In the genomic region with DNA sequence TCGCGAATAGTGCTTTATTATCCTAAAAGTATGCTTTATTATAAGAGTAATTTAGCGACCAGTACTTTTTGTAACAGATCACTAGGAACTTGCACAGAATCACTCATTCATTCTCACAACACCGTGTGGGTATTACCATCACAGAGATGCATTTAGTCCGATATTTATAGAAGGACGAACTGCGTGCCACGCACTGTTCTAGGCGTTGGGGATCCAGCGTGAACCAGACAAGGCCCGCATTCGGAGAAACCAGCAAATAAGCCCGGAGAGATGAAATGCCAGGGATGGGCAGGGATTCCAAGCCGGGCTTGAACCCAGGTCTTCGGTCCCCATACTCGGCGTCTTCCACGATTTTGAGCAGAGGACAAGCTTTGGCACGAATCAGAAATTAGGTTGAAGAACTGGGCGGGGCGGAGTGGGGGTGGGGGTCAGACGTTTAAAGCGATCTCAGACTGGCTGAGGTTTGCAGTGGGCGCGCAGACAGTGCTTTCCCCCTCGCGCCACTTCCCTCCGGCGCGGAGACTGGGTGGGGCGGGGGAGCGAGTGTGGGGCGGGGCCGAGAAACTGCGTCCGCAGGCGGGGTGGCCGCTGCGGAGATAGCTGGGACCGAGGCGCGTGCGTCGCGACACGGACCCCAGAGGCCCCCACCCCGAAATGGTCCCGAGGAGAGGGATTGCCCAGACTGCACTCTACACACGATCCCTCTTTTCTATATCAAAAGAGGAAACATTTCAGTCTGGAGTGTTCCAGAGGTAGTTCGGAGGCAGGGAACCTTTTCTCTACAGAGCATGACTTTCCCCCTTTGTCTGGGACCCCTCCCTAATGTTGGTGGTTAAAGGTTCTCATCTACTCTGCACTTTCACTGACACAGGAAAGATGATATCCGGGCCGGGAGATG, we compare ENCODE assay signal across 8 cellular contexts. TPM values are rescaled to one million over a fixed set of nuclear protein-coding genes. Genes with fewer than 3 reads are reported as not detected.
DNase-seq lines count a peak whose midpoint lies in the region; ATAC-seq and TF ChIP-seq lines count a peak whose summit lies in the region.

No MANE protein-coding gene starts in this region.

- CTCF ChIA-PET in HEK293 (lab: Yijun Ruan, JAX): interaction anchor here (0.6 to 0.9 kb wide), 3 partner anchors 17 to 128 kb away, joined by 3 to 10 read pairs (median 3); no protein-coding TSS in a partner anchor

- H3K4me3 Mint-ChIP-seq in activated T-cell treated with anti-CD3 and anti-CD28 coated beads, Interleukin-2, amount 50 U/mL, for 4 hours: peak overlapping the region; percentile 92
- H3K4me3 Mint-ChIP-seq in glutamatergic neuron (ENCODE audit: unreplicated experiment): peak overlapping the region; percentile 92
- peak overlapping the region; percentile 87 for H3K4me3 Mint-ChIP-seq in progenitor cell of endocrine pancreas (ENCODE audit: low read depth)

- intact Hi-C loops in upper lobe of right lung (cut with DNase I): no loop called here

- H3K4me1 ChIP-seq in HEK293 (ENCODE audit: control insufficient read depth, insufficient read depth, low read length) (peaks cover 5% of the 10 kb centered on the region; the same call in 1 of the 2 replicates), upper lobe of right lung (peaks cover 24% of the 10 kb centered on the region)

- H3K36me3 ChIP-seq in HEK293 (ENCODE audit: control insufficient read depth in 2 of 2, insufficient read depth in 1 of 2, low read length in 2 of 2) (peaks cover 4 to 12% of the 10 kb centered on the region in 2 experiments; a peak in 1 of 3 replicates), upper lobe of right lung (peaks cover 8% of the 10 kb centered on the region)

- H3K4me3 ChIP-seq in HEK293 (ENCODE audit: low read depth, low read length) (peak overlapping the region; percentile 73), upper lobe of right lung (peak overlapping the region; percentile 62)

- peaks cover 31% of the 10 kb centered on the region for H3K27me3 ChIP-seq in upper lobe of right lung

- peak overlapping the region; percentile 80 for H3K27ac ChIP-seq in HEK293 (ENCODE audit: extremely low read depth, low read depth, low read length)
- H3K27ac ChIP-seq in upper lobe of right lung: peak overlapping the region; percentile 85

- H3K9me3 ChIP-seq in HEK293 (ENCODE audit: control insufficient read depth, insufficient read depth, low read depth, low read length): no peaks in the 10 kb centered on the region
- no peaks in the 10 kb centered on the region for H3K9me3 ChIP-seq in upper lobe of right lung

- no peaks in the 10 kb centered on the region for H3K9me3 Mint-ChIP-seq in activated T-cell treated with anti-CD3 and anti-CD28 coated beads, Interleukin-2, amount 50 U/mL, for 4 hours
- H3K9me3 Mint-ChIP-seq in glutamatergic neuron (ENCODE audit: unreplicated experiment): peaks cover 9% of the 10 kb centered on the region
- H3K9me3 Mint-ChIP-seq in progenitor cell of endocrine pancreas (ENCODE audit: low read depth): no peaks in the 10 kb centered on the region

- TF ChIP-seq CTCF in HEK293 (tag by site-specific recombination; IDR thresholded peaks at IDR 0.05) (no peak), glutamatergic neuron (IDR thresholded peaks at IDR 0.05; ENCODE audit: partially characterized antibody, unreplicated experiment) (no peak), progenitor cell of endocrine pancreas (IDR thresholded peaks at IDR 0.05; ENCODE audit: unreplicated experiment) (no peak), upper lobe of right lung (IDR thresholded peaks at IDR 0.05) (no peak)

- H3K4me1 Mint-ChIP-seq in activated T-cell treated with anti-CD3 and anti-CD28 coated beads, Interleukin-2, amount 50 U/mL, for 4 hours (ENCODE audit: low read depth): peaks cover 67% of the 10 kb centered on the region
- H3K4me1 Mint-ChIP-seq in glutamatergic neuron (ENCODE audit: low read depth, unreplicated experiment): peaks cover 28% of the 10 kb centered on the region
- peaks cover 20% of the 10 kb centered on the region for H3K4me1 Mint-ChIP-seq in progenitor cell of endocrine pancreas (ENCODE audit: low read depth)

- ATAC-seq in activated T-cell treated with anti-CD3 and anti-CD28 coated beads, Interleukin-2, amount 50 U/mL, for 4 hours: peak; percentile 56 to 59
- ATAC-seq in upper lobe of right lung: peak; percentile 80

- peak overlapping the region; percentile 81 for H3K27ac Mint-ChIP-seq in glutamatergic neuron (ENCODE audit: unreplicated experiment)
- H3K27ac Mint-ChIP-seq in progenitor cell of endocrine pancreas: peak overlapping the region; percentile 88

- DNase-seq in NK-92 (lab: John Stamatoyannopoulos, UW; ENCODE audit: unreplicated experiment) (peak; percentile 50), glutamatergic neuron (peak; percentile 86), progenitor cell of endocrine pancreas (ENCODE audit: low spot score, unreplicated experiment) (no peak), upper lobe of right lung (peak; percentile 87), foreskin melanocyte (no peak), LoVo (ENCODE audit: low spot score) (no peak)
- peak; percentile 74 for DNase-seq in activated T-cell treated with anti-CD3 and anti-CD28 coated beads, Interleukin-2, amount 50 U/mL, for 4 hours

- peaks cover 14% of the 10 kb centered on the region for H3K36me3 Mint-ChIP-seq in activated T-cell treated with anti-CD3 and anti-CD28 coated beads, Interleukin-2, amount 50 U/mL, for 4 hours (ENCODE audit: insufficient read depth)
- H3K36me3 Mint-ChIP-seq in glutamatergic neuron (ENCODE audit: unreplicated experiment): peaks cover 11% of the 10 kb centered on the region
- peaks cover 7% of the 10 kb centered on the region for H3K36me3 Mint-ChIP-seq in progenitor cell of endocrine pancreas (ENCODE audit: insufficient read depth)

- H3K27me3 Mint-ChIP-seq in activated T-cell treated with anti-CD3 and anti-CD28 coated beads, Interleukin-2, amount 50 U/mL, for 4 hours (ENCODE audit: low read depth): no peaks in the 10 kb centered on the region
- no peaks in the 10 kb centered on the region for H3K27me3 Mint-ChIP-seq in glutamatergic neuron (ENCODE audit: unreplicated experiment)
- H3K27me3 Mint-ChIP-seq in progenitor cell of endocrine pancreas: peaks cover 44% of the 10 kb centered on the region

- POLR2A ChIA-PET in HEK293 (lab: Yijun Ruan, JAX): interaction anchor here (0.6 to 1.8 kb wide), 4 partner anchors 11 to 1190 kb away, joined by 3 to 6 read pairs (median 4); a partner anchor contains a TSS

TF ChIP-seq in HEK293, 187 proteins besides CTCF, POLR2A, EP300 and RAD21 (continues in another document):
- TF ChIP-seq OSR2 (tag by site-specific recombination; IDR thresholded peaks at IDR 0.05) (no peak), ZNF571 (tag by site-specific recombination; IDR thresholded peaks at IDR 0.05) (no peak), ZNF354C (tag by site-specific recombination; IDR thresholded peaks at IDR 0.05; ENCODE audit: borderline replicate concordance, low read depth) (no peak), SP3 (tag by site-specific recombination; IDR thresholded peaks at IDR 0.05) (peak; percentile 27; the same call in 1 of the 2 replicates), ZNF510 (tag by site-specific recombination; IDR thresholded peaks at IDR 0.05; ENCODE audit: insufficient replicate concordance) (no peak), ZNF248 (tag by site-specific recombination; IDR thresholded peaks at IDR 0.05) (no peak), ZNF335 (tag by site-specific recombination; conservative IDR thresholded peaks at IDR 0.05) (peak; percentile 66), ZNF155 (tag by site-specific recombination; IDR thresholded peaks at IDR 0.05) (no peak), ZNF785 (tag by site-specific recombination; IDR thresholded peaks at IDR 0.05) (no peak), ZNF433 (tag by site-specific recombination; IDR thresholded peaks at IDR 0.05; ENCODE audit: low read depth) (no peak), ZBTB20 (tag by site-specific recombination; IDR thresholded peaks at IDR 0.05) (no peak), YY1 (tag by site-specific recombination; IDR thresholded peaks at IDR 0.05) (no peak), ZNF624 (tag by site-specific recombination; IDR thresholded peaks at IDR 0.05) (no peak), ZNF274 (IDR thresholded peaks at IDR 0.05; ENCODE audit: low read length) (no peak), ZNF274 (tag by site-specific recombination; IDR thresholded peaks at IDR 0.05; ENCODE audit: borderline replicate concordance) (no peak), ZNF48 (tag by site-specific recombination; IDR thresholded peaks at IDR 0.05) (no peak)
- TF ChIP-seq, protein P1, sequence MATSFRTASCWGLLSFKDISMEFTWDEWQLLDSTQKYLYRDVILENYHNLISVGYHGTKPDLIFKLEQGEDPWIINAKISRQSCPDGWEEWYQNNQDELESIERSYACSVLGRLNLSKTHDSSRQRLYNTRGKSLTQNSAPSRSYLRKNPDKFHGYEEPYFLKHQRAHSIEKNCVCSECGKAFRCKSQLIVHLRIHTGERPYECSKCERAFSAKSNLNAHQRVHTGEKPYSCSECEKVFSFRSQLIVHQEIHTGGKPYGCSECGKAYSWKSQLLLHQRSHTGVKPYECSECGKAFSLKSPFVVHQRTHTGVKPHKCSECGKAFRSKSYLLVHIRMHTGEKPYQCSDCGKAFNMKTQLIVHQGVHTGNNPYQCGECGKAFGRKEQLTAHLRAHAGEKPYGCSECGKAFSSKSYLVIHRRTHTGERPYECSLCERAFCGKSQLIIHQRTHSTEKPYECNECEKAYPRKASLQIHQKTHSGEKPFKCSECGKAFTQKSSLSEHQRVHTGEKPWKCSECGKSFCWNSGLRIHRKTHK (tag by site-specific recombination; IDR thresholded peaks at IDR 0.05): no peak
- TF ChIP-seq, protein P2, sequence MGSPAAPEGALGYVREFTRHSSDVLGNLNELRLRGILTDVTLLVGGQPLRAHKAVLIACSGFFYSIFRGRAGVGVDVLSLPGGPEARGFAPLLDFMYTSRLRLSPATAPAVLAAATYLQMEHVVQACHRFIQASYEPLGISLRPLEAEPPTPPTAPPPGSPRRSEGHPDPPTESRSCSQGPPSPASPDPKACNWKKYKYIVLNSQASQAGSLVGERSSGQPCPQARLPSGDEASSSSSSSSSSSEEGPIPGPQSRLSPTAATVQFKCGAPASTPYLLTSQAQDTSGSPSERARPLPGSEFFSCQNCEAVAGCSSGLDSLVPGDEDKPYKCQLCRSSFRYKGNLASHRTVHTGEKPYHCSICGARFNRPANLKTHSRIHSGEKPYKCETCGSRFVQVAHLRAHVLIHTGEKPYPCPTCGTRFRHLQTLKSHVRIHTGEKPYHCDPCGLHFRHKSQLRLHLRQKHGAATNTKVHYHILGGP (tag by site-specific recombination; IDR thresholded peaks at IDR 0.05): no peak

RNA-seq across cellular contexts. Expression of a gene that starts 1.1 kb away (rescaled TPM):
- total RNA-seq in activated T-cell treated with anti-CD3 and anti-CD28 coated beads, Interleukin-2, amount 50 U/mL, for 4 hours: 10 to 100 TPM; 17.6 to 28.5 (median 24.0) TPM
- total RNA-seq in glutamatergic neuron (ENCODE audit: unreplicated experiment) (215 TPM), progenitor cell of endocrine pancreas (5.9 and 10.4 TPM in 2 replicates), upper lobe of right lung (45.2 TPM)

Comparison
In these comparisons a context has a peak if more than half of its experiments do, and no peak if none do; other contexts are left out.
1. DNase-seq: peak in NK-92 (single experiment), activated T-cell treated with anti-CD3 and anti-CD28 coated beads, Interleukin-2, amount 50 U/mL, for 4 hours (single experiment), glutamatergic neuron (single experiment) and upper lobe of right lung (single experiment); none in progenitor cell of endocrine pancreas (single experiment), foreskin melanocyte (single experiment) and LoVo (single experiment).
2. Peak in every context shown above with its lines, with median percentiles within 50 percentile points of each other: H3K4me3 Mint-ChIP-seq.